Comparison of ENCODE assay signal across 9 cellular contexts in the genomic region with DNA sequence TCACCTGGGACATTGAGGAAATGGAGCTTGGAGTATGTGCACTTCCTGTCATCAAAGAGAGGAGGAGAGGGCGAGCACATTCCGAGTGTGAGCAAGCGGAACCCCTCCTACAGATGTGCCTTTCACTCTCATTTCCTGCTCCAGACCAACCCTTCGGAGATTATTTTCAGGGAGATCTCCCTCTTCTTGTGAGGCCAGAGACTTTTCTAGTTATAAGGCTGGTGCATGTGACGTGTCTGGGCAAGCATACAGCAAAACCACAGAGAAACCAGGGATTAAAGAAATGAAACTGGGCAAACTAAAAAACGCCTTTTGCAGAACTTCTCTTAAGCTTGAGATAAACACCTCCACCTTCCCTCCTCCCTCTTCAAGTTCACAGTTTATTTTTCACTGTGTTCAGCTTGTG.
DNase-seq lines count a peak whose midpoint lies in the region; ATAC-seq and TF ChIP-seq lines count a peak whose summit lies in the region.
"Had no signal": no experiment of that assay in that cellular context is flagged by ENCODE, and none has a peak within 500 bp of the region (broad histone marks: within the 10 kb centered on the region; RNA-seq: fewer than 3 reads in every experiment).

No MANE protein-coding gene starts in this region.

- H3K4me3 Mint-ChIP-seq in GM23338 (no peak overlapping the region), progenitor cell of endocrine pancreas (ENCODE audit: low read depth) (no peak overlapping the region)
- H3K4me3 Mint-ChIP-seq in stimulated activated memory B cell treated with anti-CD40 and anti-IgM and Interleukin-4, amounts not matched to agents 10 μg/mL and 1 μg/mL and 100 μg/mL, for 72 hours = peak overlapping the region; percentile 45
- H3K4me3 Mint-ChIP-seq: nephron had no signal

- BruUV-seq in PC-9 (replicated peaks; lab: Mats Ljungman, UMichigan) = no TSS peak

- TF ChIP-seq CTCF in GM23338 (conservative IDR thresholded peaks at IDR 0.05; ENCODE audit: low read depth in 2 of 2) (no peak), PC-9 (conservative IDR thresholded peaks at IDR 0.05) (no peak), fibroblast of villous mesenchyme (IDR thresholded peaks at IDR 0.05; ENCODE audit: insufficient read depth, low read depth, low read length) (peak; percentile 28), progenitor cell of endocrine pancreas (IDR thresholded peaks at IDR 0.05; ENCODE audit: unreplicated experiment) (no peak)

- H3K79me2 ChIP-seq in GM23338 (replicated peaks; ENCODE audit: insufficient read depth) = no peaks in the 10 kb centered on the region
- H3K79me2 ChIP-seq in PC-9 (ENCODE audit: low read depth) = no peaks in the 10 kb centered on the region

- H3K36me3 Mint-ChIP-seq in GM23338 (ENCODE audit: low read depth) (no peaks in the 10 kb centered on the region), progenitor cell of endocrine pancreas (ENCODE audit: insufficient read depth) (no peaks in the 10 kb centered on the region)
- H3K36me3 Mint-ChIP-seq in stimulated activated memory B cell treated with anti-CD40 and anti-IgM and Interleukin-4, amounts not matched to agents 10 μg/mL and 1 μg/mL and 100 μg/mL, for 72 hours = no peaks in the 10 kb centered on the region

- CTCF ChIA-PET in PC-9 (lab: Charles Lee) = no interaction called here

- H3K4me3 ChIP-seq in GM23338 (no peak overlapping the region), PC-9 (no peak overlapping the region), fibroblast of villous mesenchyme (ENCODE audit: low read depth, low read length) (peak overlapping the region; percentile 13)
- H3K4me3 ChIP-seq: SK-N-MC had no signal

- H4K20me1 ChIP-seq in GM23338 (replicated peaks; ENCODE audit: insufficient read depth) (no peaks in the 10 kb centered on the region), PC-9 (ENCODE audit: insufficient read depth) (no peaks in the 10 kb centered on the region)

- H3K27me3 Mint-ChIP-seq in GM23338 (ENCODE audit: insufficient read depth, low read depth, poor library complexity) (peaks cover 4% of the 10 kb centered on the region), progenitor cell of endocrine pancreas (peaks cover 7% of the 10 kb centered on the region)
- H3K27me3 Mint-ChIP-seq in stimulated activated memory B cell treated with anti-CD40 and anti-IgM and Interleukin-4, amounts not matched to agents 10 μg/mL and 1 μg/mL and 100 μg/mL, for 72 hours = no peaks in the 10 kb centered on the region

- H3K36me3 ChIP-seq in GM23338 (ENCODE audit: insufficient read depth) (no peaks in the 10 kb centered on the region), PC-9 (ENCODE audit: low read depth) (no peaks in the 10 kb centered on the region)

- H3K27ac ChIP-seq in GM23338 (ENCODE audit: low read depth) = no peak overlapping the region
- no peak overlapping the region for H3K27ac ChIP-seq in PC-9
- H3K27ac ChIP-seq: SK-N-MC had no signal

- H3K4me2 ChIP-seq in GM23338 = no peak overlapping the region
- peak overlapping the region; percentile 75 for H3K4me2 ChIP-seq in PC-9

- intact Hi-C loops in PC-9 (cut with micrococcal nuclease; ENCODE audit: unreplicated experiment) = no loop called here

- POLR2A ChIA-PET in PC-9 (lab: Charles Lee; ENCODE audit: unreplicated experiment) = no interaction called here

- H3K4me1 ChIP-seq in GM23338 (ENCODE audit: insufficient read depth) (peaks cover 29% of the 10 kb centered on the region), PC-9 (replicated peaks; ENCODE audit: insufficient read depth) (peaks cover 21% of the 10 kb centered on the region)

- H3K27ac Mint-ChIP-seq in GM23338 (no peak overlapping the region), progenitor cell of endocrine pancreas (no peak overlapping the region)
- peak overlapping the region; percentile 69 for H3K27ac Mint-ChIP-seq in stimulated activated memory B cell treated with anti-CD40 and anti-IgM and Interleukin-4, amounts not matched to agents 10 μg/mL and 1 μg/mL and 100 μg/mL, for 72 hours

- H3K9me3 ChIP-seq in PC-9 (ENCODE audit: insufficient read depth, low read depth) = no peaks in the 10 kb centered on the region

- H2AFZ ChIP-seq in GM23338 (no peak overlapping the region), PC-9 (no peak overlapping the region)

- H3K9me2 ChIP-seq in GM23338 (ENCODE audit: insufficient read depth) = no peaks in the 10 kb centered on the region; the same call in 1 of the 2 replicates
- H3K9me2 ChIP-seq in PC-9 (ENCODE audit: insufficient read depth) = no peaks in the 10 kb centered on the region

- H3K27me3 ChIP-seq in GM23338 (ENCODE audit: insufficient read depth) (no peaks in the 10 kb centered on the region), PC-9 (ENCODE audit: insufficient read depth, low read depth) (no peaks in the 10 kb centered on the region)

- H3K4me1 Mint-ChIP-seq in GM23338 (peaks cover 33% of the 10 kb centered on the region), progenitor cell of endocrine pancreas (ENCODE audit: low read depth) (no peaks in the 10 kb centered on the region)
- peaks cover 23% of the 10 kb centered on the region for H3K4me1 Mint-ChIP-seq in stimulated activated memory B cell treated with anti-CD40 and anti-IgM and Interleukin-4, amounts not matched to agents 10 μg/mL and 1 μg/mL and 100 μg/mL, for 72 hours

- H3K9me3 Mint-ChIP-seq in GM23338 (no peaks in the 10 kb centered on the region), progenitor cell of endocrine pancreas (ENCODE audit: low read depth) (no peaks in the 10 kb centered on the region)
- no peaks in the 10 kb centered on the region for H3K9me3 Mint-ChIP-seq in stimulated activated memory B cell treated with anti-CD40 and anti-IgM and Interleukin-4, amounts not matched to agents 10 μg/mL and 1 μg/mL and 100 μg/mL, for 72 hours
- H3K9me3 Mint-ChIP-seq: nephron had no signal

- H3F3A ChIP-seq in GM23338 (replicated peaks; ENCODE audit: low read depth) = no peaks in the 10 kb centered on the region
- peaks cover 19% of the 10 kb centered on the region for H3F3A ChIP-seq in PC-9 (ENCODE audit: insufficient read depth, low read depth)

- peak; percentile 22 for DNase-seq in GM23338 (ENCODE audit: low spot score)
- no peak for DNase-seq in PC-9
- peak; percentile 73 for DNase-seq in fibroblast of villous mesenchyme (ENCODE audit: low read depth)
- no peak for DNase-seq in progenitor cell of endocrine pancreas (ENCODE audit: low spot score, unreplicated experiment)
- DNase-seq in ACHN = no peak
- no peak for DNase-seq in NCI-H2081 treated with DMSO at 0.1 percent for 48 hours (lab: John Stamatoyannopoulos, UW)

- in situ Hi-C loops in ACHN (cut with HindIII; ENCODE audit: low pct_ligation_motif_present, low pct_unique_long_range_greater_than_20kb, low sequenced_read_pairs) = no loop called here

- no peak; the same call in 2 of the 3 replicates for ATAC-seq in GM23338
- ATAC-seq in stimulated activated memory B cell treated with anti-CD40 and anti-IgM and Interleukin-4, amounts not matched to agents 10 μg/mL and 1 μg/mL and 100 μg/mL, for 72 hours = peak; percentile 79

TF ChIP-seq in GM23338, 12 proteins besides CTCF, POLR2A, EP300 and RAD21:
- TF ChIP-seq, protein P1, sequence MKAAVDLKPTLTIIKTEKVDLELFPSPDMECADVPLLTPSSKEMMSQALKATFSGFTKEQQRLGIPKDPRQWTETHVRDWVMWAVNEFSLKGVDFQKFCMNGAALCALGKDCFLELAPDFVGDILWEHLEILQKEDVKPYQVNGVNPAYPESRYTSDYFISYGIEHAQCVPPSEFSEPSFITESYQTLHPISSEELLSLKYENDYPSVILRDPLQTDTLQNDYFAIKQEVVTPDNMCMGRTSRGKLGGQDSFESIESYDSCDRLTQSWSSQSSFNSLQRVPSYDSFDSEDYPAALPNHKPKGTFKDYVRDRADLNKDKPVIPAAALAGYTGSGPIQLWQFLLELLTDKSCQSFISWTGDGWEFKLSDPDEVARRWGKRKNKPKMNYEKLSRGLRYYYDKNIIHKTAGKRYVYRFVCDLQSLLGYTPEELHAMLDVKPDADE (IDR thresholded peaks at IDR 0.05) = no peak
- TF ChIP-seq, protein P2, sequence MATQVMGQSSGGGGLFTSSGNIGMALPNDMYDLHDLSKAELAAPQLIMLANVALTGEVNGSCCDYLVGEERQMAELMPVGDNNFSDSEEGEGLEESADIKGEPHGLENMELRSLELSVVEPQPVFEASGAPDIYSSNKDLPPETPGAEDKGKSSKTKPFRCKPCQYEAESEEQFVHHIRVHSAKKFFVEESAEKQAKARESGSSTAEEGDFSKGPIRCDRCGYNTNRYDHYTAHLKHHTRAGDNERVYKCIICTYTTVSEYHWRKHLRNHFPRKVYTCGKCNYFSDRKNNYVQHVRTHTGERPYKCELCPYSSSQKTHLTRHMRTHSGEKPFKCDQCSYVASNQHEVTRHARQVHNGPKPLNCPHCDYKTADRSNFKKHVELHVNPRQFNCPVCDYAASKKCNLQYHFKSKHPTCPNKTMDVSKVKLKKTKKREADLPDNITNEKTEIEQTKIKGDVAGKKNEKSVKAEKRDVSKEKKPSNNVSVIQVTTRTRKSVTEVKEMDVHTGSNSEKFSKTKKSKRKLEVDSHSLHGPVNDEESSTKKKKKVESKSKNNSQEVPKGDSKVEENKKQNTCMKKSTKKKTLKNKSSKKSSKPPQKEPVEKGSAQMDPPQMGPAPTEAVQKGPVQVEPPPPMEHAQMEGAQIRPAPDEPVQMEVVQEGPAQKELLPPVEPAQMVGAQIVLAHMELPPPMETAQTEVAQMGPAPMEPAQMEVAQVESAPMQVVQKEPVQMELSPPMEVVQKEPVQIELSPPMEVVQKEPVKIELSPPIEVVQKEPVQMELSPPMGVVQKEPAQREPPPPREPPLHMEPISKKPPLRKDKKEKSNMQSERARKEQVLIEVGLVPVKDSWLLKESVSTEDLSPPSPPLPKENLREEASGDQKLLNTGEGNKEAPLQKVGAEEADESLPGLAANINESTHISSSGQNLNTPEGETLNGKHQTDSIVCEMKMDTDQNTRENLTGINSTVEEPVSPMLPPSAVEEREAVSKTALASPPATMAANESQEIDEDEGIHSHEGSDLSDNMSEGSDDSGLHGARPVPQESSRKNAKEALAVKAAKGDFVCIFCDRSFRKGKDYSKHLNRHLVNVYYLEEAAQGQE (IDR thresholded peaks at IDR 0.05; ENCODE audit: unreplicated experiment) = no peak
- TF ChIP-seq ZNF331 (CRISPR knock-in tag; IDR thresholded peaks at IDR 0.05; ENCODE audit: low read depth) (no peak), JUNB (IDR thresholded peaks at IDR 0.05; ENCODE audit: unreplicated experiment) (no peak), ZNF114 (CRISPR knock-in tag; IDR thresholded peaks at IDR 0.05) (no peak), EZH2 (IDR thresholded peaks at IDR 0.05; ENCODE audit: low read depth, unreplicated experiment) (no peak)

Comparison
In these comparisons a context has a peak if more than half of its experiments do, and no peak if none do; other contexts are left out.
1. DNase-seq: peak in GM23338 (single experiment) and fibroblast of villous mesenchyme (single experiment); none in PC-9 (0 of 2), progenitor cell of endocrine pancreas (single experiment), ACHN (single experiment) and NCI-H2081 treated with DMSO at 0.1 percent for 48 hours (single experiment).